9 cellular contexts compared by ENCODE assay signal in genomic region chr19:36008336-36008978, GRCh38. TPM values are rescaled to one million over a fixed set of nuclear protein-coding genes. Genes with fewer than 3 reads are reported as not detected.
A peak's percentile ranks its signal among the peaks of the same experiment; 100 is the strongest.
DNase-seq lines count a peak whose midpoint lies in the region; ATAC-seq, FAIRE-seq and TF ChIP-seq lines count a peak whose summit lies in the region.
"Had no signal": no experiment of that assay in that cellular context is flagged by ENCODE, and none has a peak within 500 bp of the region (broad histone marks: within the 10 kb centered on the region; RNA-seq: fewer than 3 reads in every experiment).

Gene SYNE4, minus strand, starts transcription at chr19:36008813. Its CDS starts 132 bp downstream, at chr19:36008681.

- H3K27ac ChIP-seq in epithelial cell of prostate = peak within 1 kb of the TSS; percentile 29

- no peak for ATAC-seq in GM18861 (IDR thresholded peaks at IDR 0.05; ENCODE audit: unreplicated experiment)
- no peak for ATAC-seq in HG03108 (IDR thresholded peaks at IDR 0.05; ENCODE audit: unreplicated experiment)

- no peaks in the 10 kb centered on the region for H3K36me3 Mint-ChIP-seq in osteocyte (ENCODE audit: unreplicated experiment)

- FAIRE-seq in urothelium cell line (lab: Jason Lieb, UNC) = no peak

- peak within 1 kb of the TSS; percentile 68 for H3K4me3 ChIP-seq in NT2/D1 (ENCODE audit: insufficient read length, low read depth)

- peak within 1 kb of the TSS; percentile 66 for H3K4me3 Mint-ChIP-seq in osteocyte (ENCODE audit: unreplicated experiment)

- peaks cover 16% of the 10 kb centered on the region for H3K4me1 Mint-ChIP-seq in osteocyte (ENCODE audit: unreplicated experiment)

- H3K27me3 ChIP-seq in NT2/D1 (ENCODE audit: insufficient read depth, insufficient read length) = no peaks in the 10 kb centered on the region

- peak within 1 kb of the TSS; percentile 83 for H3K9ac ChIP-seq in NT2/D1 (ENCODE audit: insufficient read length, low read depth)

- DNase-seq in DMS79 treated with DMSO at 0.1 percent for 48 hours (lab: John Stamatoyannopoulos, UW) (peak; percentile 77), NT2/D1 (ENCODE audit: low read depth, low spot score) (no peak), epithelial cell of prostate (ENCODE audit: low read depth, low spot score) (no peak), osteocyte (ENCODE audit: extremely low spot score, unreplicated experiment) (no peak), putamen (ENCODE audit: low spot score) (no peak), urothelium cell line (ENCODE audit: low spot score) (no peak)

- H3K9me3 ChIP-seq in NT2/D1 (ENCODE audit: insufficient read depth, low read length) = no peaks in the 10 kb centered on the region

- H3K36me3 ChIP-seq in NT2/D1 (ENCODE audit: insufficient read depth, insufficient read length, low read length) = peaks cover 5% of the 10 kb centered on the region

- no peak for TF ChIP-seq CTCF in osteocyte (IDR thresholded peaks at IDR 0.05)

- H3K27ac Mint-ChIP-seq in osteocyte (ENCODE audit: unreplicated experiment) = peak within 1 kb of the TSS; percentile 29

- no peaks in the 10 kb centered on the region for H3K9me3 Mint-ChIP-seq in osteocyte (ENCODE audit: unreplicated experiment)

- no peaks in the 10 kb centered on the region for H3K27me3 Mint-ChIP-seq in osteocyte (ENCODE audit: unreplicated experiment)

- H3K4me1 ChIP-seq in NT2/D1 (ENCODE audit: insufficient read depth, insufficient read length) = peaks cover 10% of the 10 kb centered on the region

RNA-seq across cellular contexts. Expression of gene SYNE4, which starts in this region (rescaled TPM):
- total RNA-seq in osteocyte = 0.55 TPM in 1 of 2 replicates, not detected in the other
- total RNA-seq: M059J had no signal
